In genomic region chr4:3075652-3075981, GRCh38 we compare ENCODE assay signal across 1 cellular context.
TF ChIP-seq lines count a peak whose summit lies in the region.

No MANE protein-coding gene starts in this region.

TF ChIP-seq in SK-N-SH, 30 proteins besides CTCF, POLR2A, EP300 and RAD21 (continued from another document):
- no peak for TF ChIP-seq ZBTB33 (IDR thresholded peaks at IDR 0.05; ENCODE audit: borderline replicate concordance, low read depth)
- no peak for TF ChIP-seq CHD2 (IDR thresholded peaks at IDR 0.05; ENCODE audit: low read length, partially characterized antibody)
- no peak for TF ChIP-seq SIN3A (IDR thresholded peaks at IDR 0.05; ENCODE audit: borderline replicate concordance, low read depth, low read length)
- TF ChIP-seq TEAD4 (IDR thresholded peaks at IDR 0.05; ENCODE audit: borderline replicate concordance, insufficient read depth): no peak
